Comparison of ENCODE assay signal across 8 cellular contexts in genomic region chr9:131500939-131501541, GRCh38. TPM values are rescaled to one million over a fixed set of nuclear protein-coding genes. Genes with fewer than 3 reads are reported as not detected.
DNase-seq lines count a peak whose midpoint lies in the region; ATAC-seq and TF ChIP-seq lines count a peak whose summit lies in the region.

No MANE protein-coding gene starts in this region.

- H2AFZ ChIP-seq in neuronal stem cell (ENCODE audit: low read length) = no peak overlapping the region

- no peak overlapping the region for H2BK15ac ChIP-seq in neuronal stem cell (ENCODE audit: low read length)

- H2BK5ac ChIP-seq in neuronal stem cell (ENCODE audit: low read length) = no peak overlapping the region

- H3K27me3 Mint-ChIP-seq in activated naive CD4-positive, alpha-beta T cell treated with anti-CD3 and anti-CD28 coated beads for 36 hours (ENCODE audit: low read depth) = no peaks in the 10 kb centered on the region

- intact Hi-C loops in Panc1 (cut with micrococcal nuclease; ENCODE audit: unreplicated experiment) = no loop called here
- intact Hi-C loops in activated naive CD4-positive, alpha-beta T cell treated with anti-CD3 and anti-CD28 coated beads for 36 hours (cut with micrococcal nuclease) = loop anchor here (1.0 to 5.0 kb wide), 7 partner anchors 30 to 249 kb away; partner anchors contain the start of genes FAM78A and UCK1
- intact Hi-C loops in left cardiac atrium (cut with DNase I) = loop anchor here in 1 of 2 donors (10.0 kb wide), 1 partner anchor 244 kb away; the partner anchor contains the start of gene RAPGEF1

- no peak overlapping the region for H3K4me3 ChIP-seq in Panc1 (ENCODE audit: low read depth in 2 of 2, low read length in 2 of 2)
- no peak overlapping the region for H3K4me3 ChIP-seq in neuronal stem cell (ENCODE audit: low read length in 2 of 2)

- H3K14ac ChIP-seq in neuronal stem cell (ENCODE audit: low read length) = no peak overlapping the region

- H3K4me2 ChIP-seq in neuronal stem cell (ENCODE audit: insufficient read depth, low read length, poor library complexity, severe bottlenecking) = no peak overlapping the region

- TF ChIP-seq CTCF in Panc1 (IDR thresholded peaks at IDR 0.05) = no peak

- H3K4ac ChIP-seq in neuronal stem cell (ENCODE audit: low read length) = no peak overlapping the region

- H4K8ac ChIP-seq in neuronal stem cell (ENCODE audit: low read depth, low read length) = no peak overlapping the region

- H3K18ac ChIP-seq in neuronal stem cell (ENCODE audit: low read length) = no peak overlapping the region

- WGBS in neuronal stem cell (ENCODE audit: extremely low coverage in 2 of 2, insufficient read length in 2 of 2, insufficient replicate concordance in 1 of 2), 2 donors = no CpG with 5 or more reads among the region's 5 CpGs

- H2AK5ac ChIP-seq in neuronal stem cell (ENCODE audit: low read depth, low read length) = no peak overlapping the region

- H3K36me3 ChIP-seq in Panc1 (ENCODE audit: control insufficient read depth, insufficient read depth, low read length) (peaks cover 2% of the 10 kb centered on the region; the same call in 1 of the 2 replicates), neuronal stem cell (replicated peaks in 1 of 2; ENCODE audit: control insufficient read depth in 2 of 2, insufficient read depth in 2 of 2, low read length in 2 of 2) (peaks cover 33 to 58% of the 10 kb centered on the region in 2 donors)

- no peaks in the 10 kb centered on the region for H3K79me1 ChIP-seq in neuronal stem cell (ENCODE audit: low read depth, low read length)

- peaks cover 17% of the 10 kb centered on the region for H3K4me1 ChIP-seq in Panc1 (ENCODE audit: control insufficient read depth, insufficient read depth, low read length)
- peaks cover 0 to 10% of the 10 kb centered on the region in 2 donors for H3K4me1 ChIP-seq in neuronal stem cell (ENCODE audit: control insufficient read depth in 2 of 2, insufficient read depth in 1 of 2, low read depth in 1 of 2, low read length in 2 of 2)

- in situ Hi-C loops in Panc1 (cut with HindIII; ENCODE audit: low pct_unique_long_range_greater_than_20kb, low sequenced_read_pairs) = no loop called here

- H3K9me3 ChIP-seq in Panc1 (ENCODE audit: control insufficient read depth, insufficient read depth, low read depth, low read length) (no peaks in the 10 kb centered on the region), neuronal stem cell (replicated peaks in 1 of 2; ENCODE audit: control insufficient read depth in 2 of 2, insufficient read depth in 1 of 2, low read depth in 1 of 2, low read length in 2 of 2) (no peaks in the 10 kb centered on the region)

- H3K27ac ChIP-seq in Panc1 (ENCODE audit: low read length) = peak overlapping the region; percentile 12; the same call in 1 of the 2 replicates
- peak overlapping the region; percentile 12 for H3K27ac ChIP-seq in neuronal stem cell (replicated peaks; ENCODE audit: low read length)

- POLR2A ChIA-PET in Panc1 (lab: Charles Lee) = no interaction called here

- peaks cover 54% of the 10 kb centered on the region for H3K4me1 Mint-ChIP-seq in activated naive CD4-positive, alpha-beta T cell treated with anti-CD3 and anti-CD28 coated beads for 36 hours (ENCODE audit: low read depth)

- no peak overlapping the region for H4K91ac ChIP-seq in neuronal stem cell (ENCODE audit: low read depth, low read length, poor library complexity)

- no peak overlapping the region for H2BK120ac ChIP-seq in neuronal stem cell (ENCODE audit: low read depth, low read length)

- CTCF ChIA-PET in Panc1 (lab: Charles Lee) = no interaction called here
- CTCF ChIA-PET in activated naive CD4-positive, alpha-beta T cell treated with anti-CD3 and anti-CD28 coated beads for 36 hours (lab: Charles Lee) = interaction anchor here (0.9 to 1.9 kb wide), 6 partner anchors 20 to 164 kb away, joined by 3 to 6 read pairs (median 4); no protein-coding TSS in a partner anchor

- no peaks in the 10 kb centered on the region for H3K9me3 Mint-ChIP-seq in activated naive CD4-positive, alpha-beta T cell treated with anti-CD3 and anti-CD28 coated beads for 36 hours

- H3K27me3 ChIP-seq in Panc1 (ENCODE audit: control insufficient read depth, insufficient read depth, low read length) (no peaks in the 10 kb centered on the region), neuronal stem cell (ENCODE audit: control insufficient read depth in 3 of 3, insufficient read depth in 3 of 3, low read depth in 1 of 3, low read length in 3 of 3) (peaks cover 0 to 3% (median 0%) of the 10 kb centered on the region in 3 experiments)

- peak; percentile 70 for DNase-seq in EL
- no peak for DNase-seq in Panc1 (ENCODE audit: low read depth, low spot score)
- DNase-seq in activated naive CD4-positive, alpha-beta T cell treated with anti-CD3 and anti-CD28 coated beads for 36 hours = peak; percentile 58
- no peak for DNase-seq in neuronal stem cell (ENCODE audit: low spot score)
- no peak for DNase-seq in NCI-H1092 treated with DMSO at 0.1 percent for 48 hours (lab: John Stamatoyannopoulos, UW)
- DNase-seq in left cardiac atrium = no peak
- DNase-seq in hepatic stellate cell (ENCODE audit: low spot score) = no peak

- H3K4me3 Mint-ChIP-seq in activated naive CD4-positive, alpha-beta T cell treated with anti-CD3 and anti-CD28 coated beads for 36 hours = peak overlapping the region; percentile 57

- H3K36me3 Mint-ChIP-seq in activated naive CD4-positive, alpha-beta T cell treated with anti-CD3 and anti-CD28 coated beads for 36 hours (ENCODE audit: low read depth) = peaks cover 10% of the 10 kb centered on the region

- peak; percentile 7; the same call in 1 of the 2 replicates for ATAC-seq in Panc1
- ATAC-seq in left cardiac atrium = no peak
- ATAC-seq in GM19023 (IDR thresholded peaks at IDR 0.05; ENCODE audit: unreplicated experiment) = no peak

- no peak overlapping the region for H3K9ac ChIP-seq in neuronal stem cell (ENCODE audit: low read depth, low read length, poor library complexity)

- no peak overlapping the region for H3K23ac ChIP-seq in neuronal stem cell (ENCODE audit: low read depth, low read length, poor library complexity)

- no TSS peak for BruUV-seq in Panc1 (replicated peaks; lab: Mats Ljungman, UMichigan)

- no peak overlapping the region for H2BK12ac ChIP-seq in neuronal stem cell (ENCODE audit: low read length)

- peak overlapping the region; percentile 70 for H3K27ac Mint-ChIP-seq in activated naive CD4-positive, alpha-beta T cell treated with anti-CD3 and anti-CD28 coated beads for 36 hours

RNA-seq across cellular contexts. Expression of gene POMT1, which starts 1.7 kb away (rescaled TPM):
- total RNA-seq in Panc1 (2021; ENCODE audit: unreplicated experiment) = 58.0 TPM
- 60.7 TPM for polyA plus RNA-seq in Panc1 (2012; ENCODE audit: insufficient read length)
- total RNA-seq in activated naive CD4-positive, alpha-beta T cell treated with anti-CD3 and anti-CD28 coated beads for 36 hours = 10 to 100 TPM; 28.7 to 33.8 TPM
- polyA plus RNA-seq in neuronal stem cell (2013, experiment 1 of 2) = 25.6 TPM
- 24.1 TPM for polyA plus RNA-seq in neuronal stem cell (2013, experiment 2 of 2)
- total RNA-seq in left cardiac atrium = 10 to 100 TPM; 19.1 to 20.7 TPM

RNA-seq across cellular contexts. Expression of gene UCK1, which starts 30.0 kb away (rescaled TPM):
- total RNA-seq in Panc1 (2021; ENCODE audit: unreplicated experiment) (30.2 TPM), left cardiac atrium (10 to 100 TPM; 23.3 to 23.7 TPM)
- 40.4 TPM for polyA plus RNA-seq in Panc1 (2012; ENCODE audit: insufficient read length)
- 10 to 100 TPM; 18.7 to 21.7 TPM for total RNA-seq in activated naive CD4-positive, alpha-beta T cell treated with anti-CD3 and anti-CD28 coated beads for 36 hours
- polyA plus RNA-seq in neuronal stem cell (2013, experiment 1 of 2) = 24.3 TPM
- polyA plus RNA-seq in neuronal stem cell (2013, experiment 2 of 2) = 26.2 TPM

RNA-seq across cellular contexts. Expression of gene PRRT1B, which starts 44.3 kb away (rescaled TPM):
- total RNA-seq in Panc1 (2021; ENCODE audit: unreplicated experiment) = 1.1 TPM
- polyA plus RNA-seq in Panc1 (2012; ENCODE audit: insufficient read length) = 0.56 TPM
- not detected for total RNA-seq in activated naive CD4-positive, alpha-beta T cell treated with anti-CD3 and anti-CD28 coated beads for 36 hours
- not detected for polyA plus RNA-seq in neuronal stem cell (2013, experiment 1 of 2)
- polyA plus RNA-seq in neuronal stem cell (2013, experiment 2 of 2) = not detected
- not detected for total RNA-seq in left cardiac atrium

Comparison
In these comparisons a context has a peak if more than half of its experiments do, and no peak if none do; other contexts are left out.
1. DNase-seq: peak in EL (single experiment) and activated naive CD4-positive, alpha-beta T cell treated with anti-CD3 and anti-CD28 coated beads for 36 hours (single experiment); none in Panc1 (single experiment), neuronal stem cell (single experiment), NCI-H1092 treated with DMSO at 0.1 percent for 48 hours (single experiment), left cardiac atrium (single experiment) and hepatic stellate cell (single experiment).